In the genomic region with DNA sequence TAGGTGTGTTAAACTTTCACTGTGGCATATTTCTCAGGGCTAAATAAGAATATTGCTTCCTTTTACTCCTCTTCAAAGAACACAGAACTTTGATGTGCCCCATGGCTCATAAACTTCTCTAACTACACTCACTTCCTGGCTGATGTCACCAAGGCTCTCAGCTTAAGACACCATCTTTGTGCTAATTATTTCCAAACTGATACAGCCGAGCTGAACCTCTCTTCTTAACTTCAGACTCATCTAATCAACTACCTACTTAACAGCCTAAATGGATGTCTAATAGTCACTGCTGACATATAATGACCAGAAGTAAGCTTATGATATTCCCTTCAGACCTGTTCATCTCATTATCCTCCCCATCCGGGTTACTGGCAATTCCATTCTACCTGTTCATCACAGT, we compare ENCODE assay signal across 12 cellular contexts. TPM values are rescaled to one million over a fixed set of nuclear protein-coding genes. Genes with fewer than 3 reads are reported as not detected.
DNase-seq lines count a peak whose midpoint lies in the region; ATAC-seq, FAIRE-seq and TF ChIP-seq lines count a peak whose summit lies in the region.
"Had no signal": no experiment of that assay in that cellular context is flagged by ENCODE, and none has a peak within 500 bp of the region (broad histone marks: within the 10 kb centered on the region; RNA-seq: fewer than 3 reads in every experiment).

No MANE protein-coding gene starts in this region.

- no peak for FAIRE-seq in kidney (lab: Jason Lieb, UNC)

- peaks cover 0 to 7% of the 10 kb centered on the region in 2 donors for H3K4me1 ChIP-seq in kidney (ENCODE audit: control insufficient read depth in 1 of 2, insufficient read depth in 1 of 2, low read depth in 1 of 2, low read length in 2 of 2)

- no peak overlapping the region for H3K4me3 Mint-ChIP-seq in activated CD4-positive, alpha-beta memory T cell treated with anti-CD3 and anti-CD28 coated beads for 36 hours
- H3K4me3 Mint-ChIP-seq in activated CD4-positive, alpha-beta memory T cell treated with anti-CD3 and anti-CD28 coated beads, Interleukin-2, amount 10 ng/mL, durations not matched to agents 7 days and 5 days = no peak overlapping the region
- peak overlapping the region; percentile 93 for H3K4me3 Mint-ChIP-seq in activated T-helper 17 cell treated with anti-CD3 and anti-CD28 coated beads, Interleukin-2, amount 50 U/mL, for 72 hours
- H3K4me3 Mint-ChIP-seq in nephron = no peak overlapping the region

- CTCF ChIA-PET in activated CD4-positive, alpha-beta memory T cell treated with anti-CD3 and anti-CD28 coated beads for 36 hours (lab: Charles Lee) = interaction anchor here (1.2 to 1.6 kb wide), 2 partner anchors 9 to 23 kb away, joined by 3 to 4 read pairs; no protein-coding TSS in a partner anchor
- CTCF ChIA-PET in activated CD4-positive, alpha-beta memory T cell treated with anti-CD3 and anti-CD28 coated beads, Interleukin-2, amount 10 ng/mL, durations not matched to agents 7 days and 5 days (lab: Charles Lee) = interaction anchor here (0.9 kb wide), 1 partner anchor 89 kb away, joined by 4 read pairs; no protein-coding TSS in a partner anchor

- POLR2A ChIA-PET in activated CD4-positive, alpha-beta memory T cell treated with anti-CD3 and anti-CD28 coated beads for 36 hours (lab: Charles Lee) = interaction anchor here (0.8 to 1.9 kb wide), 2 partner anchors 27 to 106 kb away, joined by 3 to 8 read pairs; no protein-coding TSS in a partner anchor
- POLR2A ChIA-PET in activated CD4-positive, alpha-beta memory T cell treated with anti-CD3 and anti-CD28 coated beads, Interleukin-2, amount 10 ng/mL, durations not matched to agents 7 days and 5 days (lab: Charles Lee) = interaction anchor here (1.1 to 3.2 kb wide), 2 partner anchors 22 to 99 kb away, joined by 5 to 8 read pairs; a partner anchor contains a TSS

- no peaks in the 10 kb centered on the region for H3K9me3 Mint-ChIP-seq in activated CD4-positive, alpha-beta memory T cell treated with anti-CD3 and anti-CD28 coated beads for 36 hours
- no peaks in the 10 kb centered on the region for H3K9me3 Mint-ChIP-seq in activated CD4-positive, alpha-beta memory T cell treated with anti-CD3 and anti-CD28 coated beads, Interleukin-2, amount 10 ng/mL, durations not matched to agents 7 days and 5 days
- peaks cover 3% of the 10 kb centered on the region for H3K9me3 Mint-ChIP-seq in activated T-helper 17 cell treated with anti-CD3 and anti-CD28 coated beads, Interleukin-2, amount 50 U/mL, for 72 hours
- no peaks in the 10 kb centered on the region for H3K9me3 Mint-ChIP-seq in nephron

- peaks cover 60% of the 10 kb centered on the region for H3K4me1 Mint-ChIP-seq in activated CD4-positive, alpha-beta memory T cell treated with anti-CD3 and anti-CD28 coated beads for 36 hours (ENCODE audit: low read depth)
- H3K4me1 Mint-ChIP-seq in activated CD4-positive, alpha-beta memory T cell treated with anti-CD3 and anti-CD28 coated beads, Interleukin-2, amount 10 ng/mL, durations not matched to agents 7 days and 5 days = peaks cover 37% of the 10 kb centered on the region
- H3K4me1 Mint-ChIP-seq in activated T-helper 17 cell treated with anti-CD3 and anti-CD28 coated beads, Interleukin-2, amount 50 U/mL, for 72 hours = peaks cover 36% of the 10 kb centered on the region
- H3K4me1 Mint-ChIP-seq in nephron = peaks cover 23% of the 10 kb centered on the region

- no peaks in the 10 kb centered on the region for H3K27me3 Mint-ChIP-seq in activated CD4-positive, alpha-beta memory T cell treated with anti-CD3 and anti-CD28 coated beads for 36 hours
- H3K27me3 Mint-ChIP-seq in activated CD4-positive, alpha-beta memory T cell treated with anti-CD3 and anti-CD28 coated beads, Interleukin-2, amount 10 ng/mL, durations not matched to agents 7 days and 5 days = peaks cover 3% of the 10 kb centered on the region
- H3K27me3 Mint-ChIP-seq in activated T-helper 17 cell treated with anti-CD3 and anti-CD28 coated beads, Interleukin-2, amount 50 U/mL, for 72 hours = peaks cover 3% of the 10 kb centered on the region
- peaks cover 22% of the 10 kb centered on the region for H3K27me3 Mint-ChIP-seq in nephron (ENCODE audit: low read depth)

- peak overlapping the region; percentile 28 for H3K27ac Mint-ChIP-seq in activated CD4-positive, alpha-beta memory T cell treated with anti-CD3 and anti-CD28 coated beads for 36 hours
- no peak overlapping the region for H3K27ac Mint-ChIP-seq in activated CD4-positive, alpha-beta memory T cell treated with anti-CD3 and anti-CD28 coated beads, Interleukin-2, amount 10 ng/mL, durations not matched to agents 7 days and 5 days
- peak overlapping the region; percentile 83 for H3K27ac Mint-ChIP-seq in activated T-helper 17 cell treated with anti-CD3 and anti-CD28 coated beads, Interleukin-2, amount 50 U/mL, for 72 hours
- peak overlapping the region; percentile 22 to 40 (median 40) for H3K27ac Mint-ChIP-seq in nephron

- DNase-seq in activated CD4-positive, alpha-beta memory T cell treated with anti-CD3 and anti-CD28 coated beads for 36 hours = no peak
- DNase-seq in activated CD4-positive, alpha-beta memory T cell treated with anti-CD3 and anti-CD28 coated beads, Interleukin-2, amount 10 ng/mL, durations not matched to agents 7 days and 5 days = no peak
- DNase-seq in kidney (no peak), mesenteric fat pad (ENCODE audit: low spot score) (no peak), NCI-H510A treated with DMSO at 0.1 percent for 48 hours (lab: John Stamatoyannopoulos, UW) (no peak)
- DNase-seq: NCI-H1436, upper lobe of left lung had no signal

- H3K36me3 Mint-ChIP-seq in activated CD4-positive, alpha-beta memory T cell treated with anti-CD3 and anti-CD28 coated beads for 36 hours = no peaks in the 10 kb centered on the region
- H3K36me3 Mint-ChIP-seq in activated CD4-positive, alpha-beta memory T cell treated with anti-CD3 and anti-CD28 coated beads, Interleukin-2, amount 10 ng/mL, durations not matched to agents 7 days and 5 days (ENCODE audit: low read depth) = no peaks in the 10 kb centered on the region
- H3K36me3 Mint-ChIP-seq in activated T-helper 17 cell treated with anti-CD3 and anti-CD28 coated beads, Interleukin-2, amount 50 U/mL, for 72 hours (ENCODE audit: low read depth) = no peaks in the 10 kb centered on the region
- no peaks in the 10 kb centered on the region for H3K36me3 Mint-ChIP-seq in nephron (ENCODE audit: low read depth)

- peak; percentile 51 for ATAC-seq in HG03135 (IDR thresholded peaks at IDR 0.05; ENCODE audit: unreplicated experiment)
- ATAC-seq in activated T-helper 17 cell treated with anti-CD3 and anti-CD28 coated beads, Interleukin-2, amount 50 U/mL, for 72 hours (replicated peaks) = peak; percentile 48
- ATAC-seq: sciatic nerve had no signal

- no peak overlapping the region for H3K4me3 ChIP-seq in kidney (ENCODE audit: low read length in 2 of 2)
- H3K4me3 ChIP-seq: upper lobe of left lung had no signal

- TF ChIP-seq CTCF in nephron (IDR thresholded peaks at IDR 0.05; ENCODE audit: unreplicated experiment in 3 of 3) = no peak
- no peak for TF ChIP-seq CTCF in kidney (IDR thresholded peaks at IDR 0.05; ENCODE audit: borderline replicate concordance, extremely low read depth, insufficient read depth)

- no peak overlapping the region for H3K9ac ChIP-seq in kidney (ENCODE audit: low read length in 2 of 2)

- intact Hi-C loops in activated CD4-positive, alpha-beta memory T cell treated with anti-CD3 and anti-CD28 coated beads for 36 hours (cut with micrococcal nuclease) = loop anchor here (1.0 kb wide), 1 partner anchor 22 kb away; no protein-coding TSS in a partner anchor
- intact Hi-C loops in kidney (cut with DNase I) = no loop called here

- no peaks in the 10 kb centered on the region for H3K36me3 ChIP-seq in kidney (ENCODE audit: control insufficient read depth in 1 of 2, insufficient read depth in 2 of 2, low read length in 2 of 2)
- H3K36me3 ChIP-seq: upper lobe of left lung had no signal

- H3K27ac ChIP-seq in kidney (ENCODE audit: low read depth in 2 of 2, low read length in 2 of 2) = no peak overlapping the region

- H3K9me3 ChIP-seq in kidney (ENCODE audit: control insufficient read depth in 1 of 2, low read length in 2 of 2) = no peaks in the 10 kb centered on the region
- H3K9me3 ChIP-seq: upper lobe of left lung had no signal

RNA-seq across cellular contexts. Expression of a gene that starts 3.6 kb away (rescaled TPM):
- under 1 TPM; 0.07 to 0.31 TPM for total RNA-seq in activated CD4-positive, alpha-beta memory T cell treated with anti-CD3 and anti-CD28 coated beads for 36 hours
- not detected for total RNA-seq in activated CD4-positive, alpha-beta memory T cell treated with anti-CD3 and anti-CD28 coated beads, Interleukin-2, amount 10 ng/mL, durations not matched to agents 7 days and 5 days
- total RNA-seq in activated T-helper 17 cell treated with anti-CD3 and anti-CD28 coated beads, Interleukin-2, amount 50 U/mL, for 72 hours = under 1 TPM; 0.21 to 0.30 TPM
- total RNA-seq in kidney (1.6 TPM), mesenteric fat pad (not detected)
- polyA plus RNA-seq in kidney (ENCODE audit: insufficient read depth, low read depth, low replicate concordance) = 1.1 TPM
- total RNA-seq: G401 had no signal
